In genomic region chr6:148074735-148075134, GRCh38 we compare ENCODE assay signal across 18 cellular contexts.
A peak's percentile ranks its signal among the peaks of the same experiment; 100 is the strongest.
DNase-seq lines count a peak whose midpoint lies in the region; ATAC-seq and FAIRE-seq lines count a peak whose summit lies in the region.
"Had no signal": no experiment of that assay in that cellular context is flagged by ENCODE, and none has a peak within 500 bp of the region (broad histone marks: within the 10 kb centered on the region; RNA-seq: fewer than 3 reads in every experiment).

No MANE protein-coding gene starts in this region.

- peaks cover 9% of the 10 kb centered on the region for H3K9me3 Mint-ChIP-seq in memory B cell

- H3K4me3 ChIP-seq in small intestine (ENCODE audit: low read depth in 1 of 2, low read length in 2 of 2) (no peak overlapping the region), GM23248 (no peak overlapping the region)
- H3K4me3 ChIP-seq: BLaER1 treated with 17β-estradiol and CSF1 and Interleukin-3, amounts not matched to agents 10 nM and 100 nM; breast epithelium; K562; PC-9; testis had no signal

- H3K4me2 ChIP-seq in GM23248 (ENCODE audit: unreplicated experiment): no peak overlapping the region
- H3K4me2 ChIP-seq: PC-9 had no signal

- DNase-seq in memory B cell (ENCODE audit: low spot score in 2 of 2) (no peak), small intestine (no peak), GM23248 (no peak)
- DNase-seq in activated T-cell treated with anti-CD3 and anti-CD28 coated beads, Interleukin-2, amount 50 U/mL, for 1 hour: no peak
- DNase-seq: activated CD8-positive, alpha-beta memory T cell treated with anti-CD3 and anti-CD28 coated beads, Interleukin-2, amount 50 U/mL, for 48 hours; left colon; NCI-H1436; NCI-H446 treated with DMSO at 0.1 percent for 48 hours; PC-9; testis had no signal

- no peaks in the 10 kb centered on the region for H3K9me3 ChIP-seq in small intestine (ENCODE audit: control insufficient read depth, low read depth)
- H3K9me3 ChIP-seq in GM23248 (ENCODE audit: low read depth): no peaks in the 10 kb centered on the region
- H3K9me3 ChIP-seq: breast epithelium, testis had no signal

- H3K27me3 ChIP-seq in small intestine (ENCODE audit: control insufficient read depth in 2 of 2, insufficient read depth in 2 of 2, low read length in 2 of 2): no peaks in the 10 kb centered on the region
- H3K27me3 ChIP-seq in GM23248 (replicated peaks; ENCODE audit: insufficient read depth): no peaks in the 10 kb centered on the region
- H3K27me3 ChIP-seq: BLaER1 treated with 17β-estradiol and CSF1 and Interleukin-3, amounts not matched to agents 10 nM and 100 nM; breast epithelium; testis had no signal

- in situ Hi-C loops in GM23248 (cut with MboI): no loop called here

- no peaks in the 10 kb centered on the region for H4K20me1 ChIP-seq in GM23248 (ENCODE audit: insufficient read depth)
- H4K20me1 ChIP-seq: BLaER1 treated with 17β-estradiol and CSF1 and Interleukin-3, amounts not matched to agents 10 nM and 100 nM had no signal

- no peak overlapping the region for H3K27ac Mint-ChIP-seq in memory B cell
- H3K27ac Mint-ChIP-seq: activated naive CD4-positive, alpha-beta T cell treated with anti-CD3 and anti-CD28 coated beads, Interleukin-2, amount 50 U/mL, for 24 hours had no signal

- H3K79me2 ChIP-seq in GM23248 (ENCODE audit: insufficient read depth): no peaks in the 10 kb centered on the region
- H3K79me2 ChIP-seq: parathyroid adenoma had no signal

- H3K9ac ChIP-seq in GM23248: no peak overlapping the region
- H3K9ac ChIP-seq: BLaER1 treated with 17β-estradiol and CSF1 and Interleukin-3, amounts not matched to agents 10 nM and 100 nM; parathyroid adenoma had no signal

- peaks cover 2% of the 10 kb centered on the region for H3K4me1 Mint-ChIP-seq in memory B cell
- H3K4me1 Mint-ChIP-seq: activated naive CD4-positive, alpha-beta T cell treated with anti-CD3 and anti-CD28 coated beads, Interleukin-2, amount 50 U/mL, for 24 hours had no signal

- peak; percentile 57 for ATAC-seq in GM18870 (IDR thresholded peaks at IDR 0.05; ENCODE audit: unreplicated experiment)
- ATAC-seq in GM21526 (IDR thresholded peaks at IDR 0.05; ENCODE audit: low FRiP score, unreplicated experiment): peak; percentile 89
- peak; percentile 51 for ATAC-seq in HG03520 (IDR thresholded peaks at IDR 0.05; ENCODE audit: unreplicated experiment)
- peak; percentile 27 for ATAC-seq in memory B cell (ENCODE audit: low read depth)
- ATAC-seq: K562, left colon had no signal

- no peaks in the 10 kb centered on the region for H3K36me3 Mint-ChIP-seq in memory B cell
- H3K36me3 Mint-ChIP-seq: activated naive CD4-positive, alpha-beta T cell treated with anti-CD3 and anti-CD28 coated beads, Interleukin-2, amount 50 U/mL, for 24 hours had no signal

- no peak for FAIRE-seq in small intestine (lab: Jason Lieb, UNC)
- FAIRE-seq: K562 had no signal

- H3K4me1 ChIP-seq in small intestine (ENCODE audit: control insufficient read depth in 2 of 2, insufficient read depth in 1 of 2, low read depth in 1 of 2, low read length in 1 of 2) (no peaks in the 10 kb centered on the region), GM23248 (ENCODE audit: insufficient read depth) (no peaks in the 10 kb centered on the region)
- H3K4me1 ChIP-seq: breast epithelium, parathyroid adenoma, testis had no signal

- no peaks in the 10 kb centered on the region for H3K9me2 ChIP-seq in GM23248 (ENCODE audit: insufficient read depth)

- H3K27ac ChIP-seq in small intestine (ENCODE audit: low read depth in 1 of 2, low read length in 1 of 2) (no peak overlapping the region), GM23248 (no peak overlapping the region)
- H3K27ac ChIP-seq: BLaER1 treated with 17β-estradiol and CSF1 and Interleukin-3, amounts not matched to agents 10 nM and 100 nM; breast epithelium; parathyroid adenoma; PC-9; testis had no signal

- H2AFZ ChIP-seq in GM23248: no peak overlapping the region
- H2AFZ ChIP-seq: parathyroid adenoma, PC-9 had no signal

- no peak overlapping the region for H3K4me3 Mint-ChIP-seq in memory B cell
- H3K4me3 Mint-ChIP-seq: activated naive CD4-positive, alpha-beta T cell treated with anti-CD3 and anti-CD28 coated beads, Interleukin-2, amount 50 U/mL, for 24 hours had no signal

- no peaks in the 10 kb centered on the region for H3F3A ChIP-seq in GM23248 (ENCODE audit: insufficient read depth)

- H3K36me3 ChIP-seq in small intestine (ENCODE audit: control insufficient read depth in 2 of 2, insufficient read depth in 2 of 2, low read length in 2 of 2) (no peaks in the 10 kb centered on the region), GM23248 (ENCODE audit: low read depth) (no peaks in the 10 kb centered on the region)
- H3K36me3 ChIP-seq: BLaER1 treated with 17β-estradiol and CSF1 and Interleukin-3, amounts not matched to agents 10 nM and 100 nM; breast epithelium had no signal

- WGBS in small intestine, 3 donors: 69 to 74% (median 69%) methylated on average over 5 of the region's 5 CpGs
- 41 to 42% methylated on average over 5 of the region's 5 CpGs for WGBS in GM23248 (ENCODE audit: low coverage in 1 of 2, low lambda C conversion rate in 2 of 2, missing lambda C conversion rate in 2 of 2), 2 experiments

- peaks cover 4% of the 10 kb centered on the region for H3K27me3 Mint-ChIP-seq in memory B cell

Comparison
In these comparisons a context has a peak if more than half of its experiments do, and no peak if none do; other contexts are left out.
1. ATAC-seq: peak in every context shown above with its lines; median percentile 89 in GM21526; 57 in GM18870; 51 in HG03520; 27 in memory B cell.